ENCODE assay signal across 8 cellular contexts in genomic region chr5:143019614-143020515, GRCh38.
DNase-seq lines count a peak whose midpoint lies in the region; ATAC-seq and TF ChIP-seq lines count a peak whose summit lies in the region.

No MANE protein-coding gene starts in this region.

- no peaks in the 10 kb centered on the region for H3K36me3 ChIP-seq in sigmoid colon
- peaks cover 0 to 10% (median 5%) of the 10 kb centered on the region in 4 donors for H3K36me3 ChIP-seq in stomach
- H3K36me3 ChIP-seq in spleen, result peaks cover 0 to 24% (median 0%) of the 10 kb centered on the region in 6 donors

- no peak for TF ChIP-seq EP300 in sigmoid colon (IDR thresholded peaks at IDR 0.05)
- TF ChIP-seq EP300 in stomach (IDR thresholded peaks at IDR 0.05), result no peak

- H3K4me1 ChIP-seq in sigmoid colon (peaks cover 0 to 20% (median 16%) of the 10 kb centered on the region in 4 donors), stomach (peaks cover 10 to 31% (median 16%) of the 10 kb centered on the region in 4 donors), spleen (peaks cover 0 to 33% (median 14%) of the 10 kb centered on the region in 6 donors)

- TF ChIP-seq POLR2A in sigmoid colon (IDR thresholded peaks at IDR 0.05) (no peak), stomach (IDR thresholded peaks at IDR 0.05) (no peak), spleen (IDR thresholded peaks at IDR 0.05) (no peak)

- ATAC-seq in GM18498 (IDR thresholded peaks at IDR 0.05; ENCODE audit: unreplicated experiment) (peak; percentile 84), GM19468 (IDR thresholded peaks at IDR 0.05; ENCODE audit: extremely low read depth, unreplicated experiment) (peak; percentile 86), HG03342 (IDR thresholded peaks at IDR 0.05; ENCODE audit: unreplicated experiment) (peak; percentile 90)

- H3K27ac ChIP-seq in sigmoid colon, result no peak overlapping the region
- H3K27ac ChIP-seq in stomach, result no peak overlapping the region
- H3K27ac ChIP-seq in spleen, result peak overlapping the region in 1 of 8 donors; percentile 5

- H3K27me3 ChIP-seq in sigmoid colon, result no peaks in the 10 kb centered on the region
- H3K27me3 ChIP-seq in stomach, result no peaks in the 10 kb centered on the region
- H3K27me3 ChIP-seq in spleen (replicated peaks in 1 of 7), result no peaks in the 10 kb centered on the region

- H3K9me3 ChIP-seq in sigmoid colon, result no peaks in the 10 kb centered on the region
- no peaks in the 10 kb centered on the region for H3K9me3 ChIP-seq in stomach
- H3K9me3 ChIP-seq in spleen, result peaks cover 0 to 5% (median 0%) of the 10 kb centered on the region in 8 donors

- H3K4me3 ChIP-seq in fibroblast of villous mesenchyme (ENCODE audit: low read depth, low read length), result no peak overlapping the region
- H3K4me3 ChIP-seq in sigmoid colon, result no peak overlapping the region
- H3K4me3 ChIP-seq in stomach, result no peak overlapping the region
- no peak overlapping the region for H3K4me3 ChIP-seq in spleen

- DNase-seq in fibroblast of villous mesenchyme (ENCODE audit: low read depth), result peak; percentile 69
- DNase-seq in SIG-M5 (lab: John Stamatoyannopoulos, UW), result no peak
- no peak for DNase-seq in sigmoid colon
- DNase-seq in stomach, result no peak
- DNase-seq in spleen, result no peak

- TF ChIP-seq CTCF in fibroblast of villous mesenchyme (IDR thresholded peaks at IDR 0.05; ENCODE audit: insufficient read depth, low read depth, low read length), result no peak
- no peak for TF ChIP-seq CTCF in sigmoid colon (IDR thresholded peaks at IDR 0.05)
- TF ChIP-seq CTCF in stomach (IDR thresholded peaks at IDR 0.05), result no peak
- TF ChIP-seq CTCF in spleen (IDR thresholded peaks at IDR 0.05 in 8 of 11, conservative IDR thresholded peaks at IDR 0.05 in 3 of 11), result no peak

- intact Hi-C loops in sigmoid colon (cut with DNase I), result loop anchor here (5.0 kb wide), 1 partner anchor 107 kb away; no protein-coding TSS in a partner anchor
- intact Hi-C loops in stomach (cut with DNase I; ENCODE audit: low total_unique reads), result loop anchor here (10.0 kb wide), 1 partner anchor 385 kb away; the partner anchor contains the start of gene NR3C1
- intact Hi-C loops in spleen (cut with DNase I; ENCODE audit: low total_unique reads), result loop anchor here (10.0 kb wide), 1 partner anchor 805 kb away; no protein-coding TSS in a partner anchor

- 83 to 86% methylated on average over 7 of the region's 7 CpGs for WGBS in sigmoid colon, 2 donors
- WGBS in stomach, 5 donors, result 82 to 87% (median 84%) methylated on average over 7 of the region's 7 CpGs
- 70 to 83% (median 72%) methylated on average over 7 of the region's 7 CpGs for WGBS in spleen, 5 donors
